12 cellular contexts compared by ENCODE assay signal in genomic region chr5:133934822-133935793, GRCh38. TPM values are rescaled to one million over a fixed set of nuclear protein-coding genes. Genes with fewer than 3 reads are reported as not detected.
DNase-seq lines count a peak whose midpoint lies in the region; ATAC-seq, FAIRE-seq and TF ChIP-seq lines count a peak whose summit lies in the region.
"Had no signal": no experiment of that assay in that cellular context is flagged by ENCODE, and none has a peak within 500 bp of the region (broad histone marks: within the 10 kb centered on the region; RNA-seq: fewer than 3 reads in every experiment).

No MANE protein-coding gene starts in this region.

- TF ChIP-seq CTCF in H1 (IDR thresholded peaks at IDR 0.05; ENCODE audit: control extremely low read depth in 1 of 3, insufficient read depth in 1 of 3, low read depth in 1 of 3, low read length in 3 of 3) (no peak), vagina (IDR thresholded peaks at IDR 0.05) (no peak)

- no peak for ATAC-seq in HG02840 (IDR thresholded peaks at IDR 0.05; ENCODE audit: low FRiP score, unreplicated experiment)

- H3K36me3 ChIP-seq in H1 (ENCODE audit: control insufficient read depth in 2 of 4, insufficient read depth in 4 of 4, low read length in 3 of 4) = no peaks in the 10 kb centered on the region
- H3K36me3 ChIP-seq in vagina = no peaks in the 10 kb centered on the region
- H3K36me3 ChIP-seq: HAP-1 had no signal

- H2BK12ac ChIP-seq in H1 (ENCODE audit: low read depth, low read length) = no peak overlapping the region

- H3K14ac ChIP-seq in H1 (ENCODE audit: insufficient read length) = no peak overlapping the region

- H3K4me3 ChIP-seq in H1 (ENCODE audit: extremely low read depth in 1 of 4, insufficient read depth in 2 of 4, low read depth in 3 of 4, low read length in 4 of 4) = no peak overlapping the region
- H3K4me3 ChIP-seq in vagina = no peak overlapping the region
- H3K4me3 ChIP-seq: HAP-1 had no signal

- H3K27ac ChIP-seq in H1 (ENCODE audit: low read depth, low read length) = no peak overlapping the region
- no peak overlapping the region for H3K27ac ChIP-seq in vagina

- CTCF ChIA-PET in H1 (lab: Charles Lee; ENCODE audit: partially characterized antibody) = interaction anchor here (0.8 to 2.0 kb wide), 7 partner anchors 9 to 819 kb away, joined by 3 to 15 read pairs (median 3); no protein-coding TSS in a partner anchor

- no peak overlapping the region for H2BK120ac ChIP-seq in H1 (replicated peaks; ENCODE audit: low read depth, low read length)

- WGBS in H1 (ENCODE audit: extremely low coverage in 1 of 2, insufficient coverage in 1 of 2, insufficient read length in 1 of 2, insufficient replicate concordance in 2 of 2, low coverage in 1 of 2, low lambda C conversion rate in 2 of 2, missing lambda C conversion rate in 1 of 2), 2 experiments = 86% methylated on average over 6 of the region's 6 CpGs; no CpG with 5 or more reads in 1 of the 2 experiments

- H2BK20ac ChIP-seq in H1 (ENCODE audit: low read length) = no peak overlapping the region

- DNase-seq in DMS53 treated with DMSO at 0.1 percent for 48 hours (lab: John Stamatoyannopoulos, UW; ENCODE audit: unreplicated experiment) (peak; percentile 21), GM19239 (ENCODE audit: insufficient read length, low spot score) (no peak), NCI-H187 treated with DMSO at 0.1 percent for 48 hours (lab: John Stamatoyannopoulos, UW) (peak; percentile 22), H1 (ENCODE audit: low read depth in 1 of 2, low spot score in 2 of 2) (no peak), vagina (ENCODE audit: extremely low spot score in 2 of 2) (no peak), NCI-H2171 (lab: John Stamatoyannopoulos, UW) (no peak), ureter (ENCODE audit: low spot score) (no peak)
- DNase-seq: activated CD4-positive, alpha-beta T cell treated with anti-CD3 and anti-CD28 coated beads, Interleukin-2, amount 50 U/mL, for 4 hours; mesendoderm; stimulated activated CD4-positive, alpha-beta T cell treated with anti-CD3 and anti-CD28 coated beads, Interleukin-2, amount 100 ng/mL, for 48 hours had no signal

- intact Hi-C loops in vagina (cut with DNase I) = no loop called here

- H3K79me2 ChIP-seq in H1 (ENCODE audit: control insufficient read depth in 1 of 2, insufficient read depth in 2 of 2, low read length in 2 of 2) = no peaks in the 10 kb centered on the region

- no peak overlapping the region for H3K4ac ChIP-seq in H1 (replicated peaks; ENCODE audit: insufficient read length, low read depth, low read length)

- no peak overlapping the region for H3K4me2 ChIP-seq in H1 (ENCODE audit: insufficient read depth in 1 of 2, low read depth in 2 of 2, low read length in 2 of 2)

- H4K91ac ChIP-seq in H1 (replicated peaks; ENCODE audit: insufficient read length, low read length) = no peak overlapping the region

- no peak overlapping the region for H3K56ac ChIP-seq in H1 (replicated peaks; ENCODE audit: insufficient read length, low read depth, low read length)

- H2BK15ac ChIP-seq in H1 (ENCODE audit: low read length) = no peak overlapping the region

- H2AFZ ChIP-seq in H1 (ENCODE audit: low read length) = no peak overlapping the region

- peaks cover 1% of the 10 kb centered on the region; the same call in 1 of the 2 replicates for H3K23me2 ChIP-seq in H1 (ENCODE audit: low read depth, low read length)

- peak; percentile 75 for FAIRE-seq in GM19239 (lab: Jason Lieb, UNC)
- FAIRE-seq in H1 (lab: Jason Lieb, UNC) = no peak

- TF ChIP-seq RAD21 in H1 (IDR thresholded peaks at IDR 0.05 in 1 of 2, conservative IDR thresholded peaks at IDR 0.05 in 1 of 2; ENCODE audit: low read depth in 2 of 2, low read length in 2 of 2) = no peak

- H4K20me1 ChIP-seq in H1 (replicated peaks in 1 of 2; ENCODE audit: control insufficient read depth in 1 of 2, insufficient read depth in 2 of 2, low read length in 2 of 2) = no peaks in the 10 kb centered on the region

- H3K9me3 ChIP-seq in H1 (ENCODE audit: insufficient read depth in 2 of 2, low read depth in 1 of 2, low read length in 1 of 2) (peaks cover 0 to 4% of the 10 kb centered on the region in 2 experiments; a peak in 1 of 4 replicates), vagina (no peaks in the 10 kb centered on the region)
- H3K9me3 ChIP-seq: HAP-1 had no signal

- no peak for TF ChIP-seq POLR2A in H1 (IDR thresholded peaks at IDR 0.05; ENCODE audit: control extremely low read depth in 1 of 2, low read depth in 2 of 2, low read length in 2 of 2)
- TF ChIP-seq POLR2A in vagina (IDR thresholded peaks at IDR 0.05) = no peak

- H2AK5ac ChIP-seq in H1 (ENCODE audit: low read depth, low read length) = 0 out of 2 replicates have a peak overlapping the region, but pooled peaks have one; percentile 39

- no peak overlapping the region for H4K8ac ChIP-seq in H1 (ENCODE audit: extremely low read depth, insufficient read depth, low read length)

- no peak overlapping the region for H3K9ac ChIP-seq in H1 (replicated peaks in 1 of 4; ENCODE audit: extremely low read depth in 1 of 4, low read depth in 3 of 4, low read length in 3 of 4)

- POLR2A ChIA-PET in H1 (lab: Charles Lee; ENCODE audit: partially characterized antibody) = no interaction called here

- no peaks in the 10 kb centered on the region for H3K79me1 ChIP-seq in H1 (ENCODE audit: low read depth, low read length)

- no peak overlapping the region for H4K5ac ChIP-seq in H1 (ENCODE audit: insufficient read length, low read depth, low read length)

- no peak for TF ChIP-seq EP300 in H1 (IDR thresholded peaks at IDR 0.05; ENCODE audit: borderline replicate concordance in 1 of 2, low read depth in 2 of 2, low read length in 2 of 2)

- H2BK5ac ChIP-seq in H1 (ENCODE audit: low read depth, low read length) = no peak overlapping the region

- no peaks in the 10 kb centered on the region; a peak in 1 of 7 replicates for H3K4me1 ChIP-seq in H1 (replicated peaks in 1 of 4; ENCODE audit: control insufficient read depth in 3 of 4, insufficient read depth in 4 of 4, low read length in 3 of 4)
- H3K4me1 ChIP-seq in vagina = no peaks in the 10 kb centered on the region
- H3K4me1 ChIP-seq: HAP-1 had no signal

- H3K23ac ChIP-seq in H1 (ENCODE audit: insufficient read length) = no peak overlapping the region

- H3K27me3 ChIP-seq in H1 (replicated peaks in 1 of 4; ENCODE audit: control insufficient read depth in 3 of 4, extremely low read depth in 1 of 4, insufficient read depth in 3 of 4, low read length in 3 of 4) (no peaks in the 10 kb centered on the region; a peak in 1 of 7 replicates), vagina (no peaks in the 10 kb centered on the region)

- H3K18ac ChIP-seq in H1 (ENCODE audit: extremely low read depth, low read length) = no peak overlapping the region

TF ChIP-seq in H1, 55 proteins besides CTCF, POLR2A, EP300 and RAD21 (continues in another document):
- no peak for TF ChIP-seq TAF1 (IDR thresholded peaks at IDR 0.05; ENCODE audit: low read depth, low read length)
- no peak for TF ChIP-seq POU5F1 (IDR thresholded peaks at IDR 0.05; ENCODE audit: low read depth, low read length)
- TF ChIP-seq RNF2 (IDR thresholded peaks at IDR 0.05; ENCODE audit: borderline replicate concordance, low read depth, low read length, missing control alignments, poor library complexity, severe bottlenecking) = no peak

RNA-seq across cellular contexts. Expression of gene C5orf15, which starts 33.3 kb away (rescaled TPM):
- total RNA-seq in H1 (2021; fragmentation: NEBNext Ultra II Directional; extraction: Animal tissue kit (Norgen Biotek cat#: 25700)) = 31.7 and 33.3 TPM in 2 replicates
- 39.3 and 51.4 TPM in 2 replicates for polyA plus RNA-seq in H1 (2011; rRNA removed)
- 51.0 TPM for polyA plus RNA-seq in H1 (2011; cell fraction: cytosol; rRNA removed)
- 17.7 TPM for polyA plus RNA-seq in H1 (2011; cell fraction: nucleus; rRNA removed)
- 24.6 to 43.6 TPM (median 31.4 TPM) in 4 replicates for polyA plus RNA-seq in H1 (2012, experiment 1 of 2)
- polyA plus RNA-seq in H1 (2012, experiment 2 of 2) = 16.9 TPM
- polyA plus RNA-seq in H1 (2013, experiment 1 of 2) = 66.1 TPM
- polyA plus RNA-seq in H1 (2013, experiment 2 of 2) = 78.3 TPM
- polyA minus RNA-seq in H1 (2011; rRNA and poly(A)+ RNA removed) = 31.1 and 42.4 TPM in 2 replicates
- polyA minus RNA-seq in H1 (2011; cell fraction: cytosol; rRNA and poly(A)+ RNA removed) = 32.4 TPM
- 12.6 TPM for polyA minus RNA-seq in H1 (2011; cell fraction: nucleus; rRNA and poly(A)+ RNA removed)
- total RNA-seq in vagina (35.8 TPM), ureter (28.0 TPM)

Comparison
In these comparisons a context has a peak if more than half of its experiments do, and no peak if none do; other contexts are left out.
1. DNase-seq: peak in DMS53 treated with DMSO at 0.1 percent for 48 hours (single experiment) and NCI-H187 treated with DMSO at 0.1 percent for 48 hours (single experiment); none in GM19239 (single experiment), H1 (0 of 2), vagina (0 of 2), NCI-H2171 (single experiment) and ureter (single experiment).